8 cellular contexts compared by ENCODE assay signal in genomic region chr14:102314242-102315011, GRCh38. TPM values are rescaled to one million over a fixed set of nuclear protein-coding genes. Genes with fewer than 3 reads are reported as not detected.
A peak's percentile ranks its signal among the peaks of the same experiment; 100 is the strongest.
DNase-seq lines count a peak whose midpoint lies in the region; ATAC-seq and TF ChIP-seq lines count a peak whose summit lies in the region.

No MANE protein-coding gene starts in this region.

- no peak for TF ChIP-seq POLR2A in lower leg skin (IDR thresholded peaks at IDR 0.05)

- no peaks in the 10 kb centered on the region for H3K9me3 Mint-ChIP-seq in activated CD4-positive, alpha-beta T cell treated with anti-CD3 and anti-CD28 coated beads, Interleukin-2, amount 10 ng/mL, durations not matched to agents 24 days and 14 days

- no peaks in the 10 kb centered on the region for H3K27me3 ChIP-seq in AG04450 (ENCODE audit: control insufficient read depth, insufficient read depth, low read length)

- ATAC-seq in GM18520 (IDR thresholded peaks at IDR 0.05; ENCODE audit: unreplicated experiment), result peak; percentile 44
- peak; percentile 58 for ATAC-seq in HG03108 (IDR thresholded peaks at IDR 0.05; ENCODE audit: unreplicated experiment)

- H3K9me3 ChIP-seq in AG04450 (ENCODE audit: control insufficient read depth, insufficient read depth, low read length), result no peaks in the 10 kb centered on the region

- CTCF ChIA-PET in AG04450 (lab: Charles Lee), result interaction anchor here (0.5 to 2.7 kb wide), 33 partner anchors 9 to 361 kb away, joined by 3 to 17 read pairs (median 4); partner anchors contain the start of gene MOK

- H3K27ac ChIP-seq in AG04450 (ENCODE audit: low read depth, low read length), result no peak overlapping the region

- TF ChIP-seq CTCF in AG04450 (IDR thresholded peaks at IDR 0.05; ENCODE audit: low read depth, low read length) (peak; percentile 85), lower leg skin (IDR thresholded peaks at IDR 0.05) (peak in 2 of 3 donors; percentile 11 to 85)

- H3K4me1 Mint-ChIP-seq in activated CD4-positive, alpha-beta T cell treated with anti-CD3 and anti-CD28 coated beads, Interleukin-2, amount 10 ng/mL, durations not matched to agents 24 days and 14 days, result peaks cover 45% of the 10 kb centered on the region

- H3K27ac Mint-ChIP-seq in activated CD4-positive, alpha-beta T cell treated with anti-CD3 and anti-CD28 coated beads, Interleukin-2, amount 10 ng/mL, durations not matched to agents 24 days and 14 days, result peak overlapping the region; percentile 42

- peak overlapping the region; percentile 83 for H3K4me3 Mint-ChIP-seq in activated CD4-positive, alpha-beta T cell treated with anti-CD3 and anti-CD28 coated beads, Interleukin-2, amount 10 ng/mL, durations not matched to agents 24 days and 14 days

- intact Hi-C loops in activated CD4-positive, alpha-beta T cell treated with anti-CD3 and anti-CD28 coated beads, Interleukin-2, amount 10 ng/mL, durations not matched to agents 24 days and 14 days (cut with micrococcal nuclease), result loop anchor here (1.0 to 10.0 kb wide), 10 partner anchors 9 to 1020 kb away; partner anchors contain the start of genes EIF5, HSP90AA1, MOK and PPP2R5C
- intact Hi-C loops in lower leg skin (cut with DNase I; ENCODE audit: low total_unique reads), result loop anchor here (10.0 kb wide), 1 partner anchor 350 kb away; the partner anchor contains the start of gene DYNC1H1

- POLR2A ChIA-PET in AG04450 (lab: Yijun Ruan, JAX), result interaction anchor here (1.0 kb wide), 1 partner anchor 10 kb away, joined by 5 read pairs; the partner anchor contains the start of gene MOK

- H3K36me3 Mint-ChIP-seq in activated CD4-positive, alpha-beta T cell treated with anti-CD3 and anti-CD28 coated beads, Interleukin-2, amount 10 ng/mL, durations not matched to agents 24 days and 14 days (ENCODE audit: low read depth), result no peaks in the 10 kb centered on the region

- DNase-seq in AG04450 (ENCODE audit: low read depth, low spot score), result peak; percentile 54
- peak; percentile 50 to 83 for DNase-seq in NCI-H446 (lab: John Stamatoyannopoulos, UW)
- DNase-seq in activated CD4-positive, alpha-beta T cell treated with anti-CD3 and anti-CD28 coated beads, Interleukin-2, amount 10 ng/mL, durations not matched to agents 24 days and 14 days, result peak; percentile 95
- peak; percentile 88 for DNase-seq in dermis blood vessel endothelial cell
- DNase-seq in lower leg skin (ENCODE audit: low spot score in 2 of 2), result peak; percentile 78 to 97
- peak; percentile 83 for DNase-seq in stimulated activated CD4-positive, alpha-beta T cell treated with anti-CD3 and anti-CD28 coated beads, Interleukin-4, amount 100 ng/mL, for 1 hour

- peak overlapping the region; percentile 62 for H3K4me3 ChIP-seq in AG04450 (ENCODE audit: low read depth, low read length)
- H3K4me3 ChIP-seq in lower leg skin (ENCODE audit: low read depth, poor library complexity, severe bottlenecking), result peak overlapping the region; percentile 7

- peaks cover 2% of the 10 kb centered on the region for H3K27me3 Mint-ChIP-seq in activated CD4-positive, alpha-beta T cell treated with anti-CD3 and anti-CD28 coated beads, Interleukin-2, amount 10 ng/mL, durations not matched to agents 24 days and 14 days

- 8 to 9% methylated on average over 45 to 51 of the region's 52 CpGs for WGBS in lower leg skin, 2 donors

RNA-seq across cellular contexts. Expression of gene ZNF839, which starts 5.1 kb away (rescaled TPM):
- 7.0 and 7.1 TPM in 2 replicates for polyA plus RNA-seq in AG04450 (2011; rRNA removed)
- 6.4 and 6.6 TPM in 2 replicates for polyA minus RNA-seq in AG04450 (2011; rRNA and poly(A)+ RNA removed)
- 18.3 and 20.9 TPM in 2 replicates for total RNA-seq in activated CD4-positive, alpha-beta T cell treated with anti-CD3 and anti-CD28 coated beads, Interleukin-2, amount 10 ng/mL, durations not matched to agents 24 days and 14 days
- total RNA-seq in dermis blood vessel endothelial cell, result 5.8 and 8.0 TPM in 2 replicates
- 10 to 100 TPM; 10.7 to 15.2 (median 13.6) TPM for total RNA-seq in lower leg skin

RNA-seq across cellular contexts. Expression of gene MOK, which starts 9.5 kb away (rescaled TPM):
- 12.6 and 14.8 TPM in 2 replicates for polyA plus RNA-seq in AG04450 (2011; rRNA removed)
- polyA minus RNA-seq in AG04450 (2011; rRNA and poly(A)+ RNA removed), result 14.8 TPM in 2 replicates
- total RNA-seq in activated CD4-positive, alpha-beta T cell treated with anti-CD3 and anti-CD28 coated beads, Interleukin-2, amount 10 ng/mL, durations not matched to agents 24 days and 14 days, result 6.9 and 7.6 TPM in 2 replicates
- total RNA-seq in dermis blood vessel endothelial cell (2.7 and 3.9 TPM in 2 replicates), lower leg skin (10 to 100 TPM in 2 of 4 donors, 1 to 10 TPM in 2; 2.1 to 12.2 (median 7.8) TPM)

RNA-seq across cellular contexts. Expression of gene CINP, which starts 48.3 kb away (rescaled TPM):
- polyA plus RNA-seq in AG04450 (2011; rRNA removed), result 50.8 and 58.5 TPM in 2 replicates
- 31.1 and 36.3 TPM in 2 replicates for polyA minus RNA-seq in AG04450 (2011; rRNA and poly(A)+ RNA removed)
- total RNA-seq in activated CD4-positive, alpha-beta T cell treated with anti-CD3 and anti-CD28 coated beads, Interleukin-2, amount 10 ng/mL, durations not matched to agents 24 days and 14 days, result 43.7 and 46.2 TPM in 2 replicates
- total RNA-seq in dermis blood vessel endothelial cell (57.9 and 61.9 TPM in 2 replicates), lower leg skin (10 to 100 TPM; 16.9 to 34.2 (median 27.3) TPM)

RNA-seq across cellular contexts. Expression of gene TECPR2, which starts 48.3 kb away (rescaled TPM):
- 12.4 and 14.6 TPM in 2 replicates for polyA plus RNA-seq in AG04450 (2011; rRNA removed)
- polyA minus RNA-seq in AG04450 (2011; rRNA and poly(A)+ RNA removed), result 23.4 and 28.2 TPM in 2 replicates
- total RNA-seq in activated CD4-positive, alpha-beta T cell treated with anti-CD3 and anti-CD28 coated beads, Interleukin-2, amount 10 ng/mL, durations not matched to agents 24 days and 14 days, result 6.4 and 7.4 TPM in 2 replicates
- total RNA-seq in dermis blood vessel endothelial cell (14.6 and 25.4 TPM in 2 replicates), lower leg skin (10 to 100 TPM; 10.8 to 37.8 (median 17.8) TPM)
